Comparison of ENCODE assay signal across 17 cellular contexts in the genomic region with DNA sequence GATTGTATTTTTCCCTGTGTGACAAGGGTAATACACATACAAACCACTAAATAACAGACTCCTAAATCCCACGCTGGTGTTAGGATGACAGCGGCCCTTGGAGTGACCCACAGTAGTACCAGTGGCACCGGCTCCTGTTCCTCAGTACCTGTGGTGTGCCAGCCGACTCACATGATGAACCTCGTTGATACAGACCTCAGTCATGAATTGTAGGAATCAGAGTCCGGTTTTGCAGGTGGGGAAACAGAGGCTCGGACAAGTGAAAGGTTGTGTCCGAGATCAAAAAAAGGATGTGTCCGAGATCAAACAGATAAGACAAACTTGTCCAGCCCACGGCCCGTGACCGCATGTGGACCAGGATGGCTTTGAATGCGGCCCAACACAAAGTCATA.
DNase-seq lines count a peak whose midpoint lies in the region; ATAC-seq and TF ChIP-seq lines count a peak whose summit lies in the region.
"Had no signal": no experiment of that assay in that cellular context is flagged by ENCODE, and none has a peak within 500 bp of the region (broad histone marks: within the 10 kb centered on the region; RNA-seq: fewer than 3 reads in every experiment).

No MANE protein-coding gene starts in this region.

- H3K4me3 ChIP-seq in Peyer's patch, result no peak overlapping the region
- H3K4me3 ChIP-seq in lung, result no peak overlapping the region
- H3K4me3 ChIP-seq in stomach, result no peak overlapping the region

- H3K4me1 ChIP-seq in Peyer's patch, result no peaks in the 10 kb centered on the region
- H3K4me1 ChIP-seq in lung (ENCODE audit: control insufficient read depth in 2 of 2, insufficient read depth in 2 of 2, low read length in 2 of 2), result peaks cover 3 to 8% of the 10 kb centered on the region in 2 donors
- H3K4me1 ChIP-seq in stomach, result peaks cover 0 to 14% (median 10%) of the 10 kb centered on the region in 4 donors
- H3K4me1 ChIP-seq: Caco-2 had no signal

- intact Hi-C loops in stomach (cut with DNase I; ENCODE audit: low total_unique reads), result no loop called here

- H3K27ac ChIP-seq in Peyer's patch (no peak overlapping the region), lung (ENCODE audit: low read depth in 1 of 2, low read length in 1 of 2) (no peak overlapping the region), stomach (no peak overlapping the region)
- H3K27ac ChIP-seq: C4-2B had no signal

- 87 to 90% methylated on average over 13 of the region's 13 CpGs for WGBS in lung, 2 donors
- WGBS in stomach, 5 donors, result 84 to 94% (median 89%) methylated on average over 13 of the region's 13 CpGs

- H3K4me3 Mint-ChIP-seq in activated CD4-positive, alpha-beta T cell treated with anti-CD3 and anti-CD28 coated beads, Interleukin-2, amount 10 ng/mL, durations not matched to agents 7 days and 5 days, result no peak overlapping the region

- TF ChIP-seq POLR2A in Peyer's patch (IDR thresholded peaks at IDR 0.05) (no peak), stomach (IDR thresholded peaks at IDR 0.05) (no peak), GM18505 (IDR thresholded peaks at IDR 0.05; ENCODE audit: borderline replicate concordance, extremely low read depth, insufficient read depth, insufficient read length) (no peak)

- no peaks in the 10 kb centered on the region for H3K4me1 Mint-ChIP-seq in activated CD4-positive, alpha-beta T cell treated with anti-CD3 and anti-CD28 coated beads, Interleukin-2, amount 10 ng/mL, durations not matched to agents 7 days and 5 days

- no peaks in the 10 kb centered on the region for H3K9me3 ChIP-seq in Peyer's patch
- H3K9me3 ChIP-seq in lung (ENCODE audit: control insufficient read depth in 2 of 2, insufficient read depth in 1 of 2, low read length in 1 of 2), result no peaks in the 10 kb centered on the region
- no peaks in the 10 kb centered on the region for H3K9me3 ChIP-seq in stomach
- H3K9me3 ChIP-seq: Caco-2 had no signal

- H3K36me3 ChIP-seq in Peyer's patch, result no peaks in the 10 kb centered on the region
- H3K36me3 ChIP-seq in lung (ENCODE audit: control insufficient read depth in 2 of 2, insufficient read depth in 2 of 2, low read length in 2 of 2), result no peaks in the 10 kb centered on the region
- peaks cover 4 to 50% (median 47%) of the 10 kb centered on the region in 4 donors for H3K36me3 ChIP-seq in stomach

- peak; percentile 3 for DNase-seq in activated CD4-positive, alpha-beta T cell treated with anti-CD3 and anti-CD28 coated beads, Interleukin-2, amount 10 ng/mL, durations not matched to agents 7 days and 5 days
- no peak for DNase-seq in activated CD4-positive, alpha-beta T cell treated with anti-CD3 and anti-CD28 coated beads, Interleukin-2, amount 50 U/mL, for 48 hours
- DNase-seq in Peyer's patch (peak in 2 of 3 donors; percentile 10 to 27), lung (ENCODE audit: low spot score) (peak; percentile 25), stomach (peak; percentile 9)
- DNase-seq: DMS53, HCEC 1CT, NCI-H1417, NCI-H2029, NCI-H2171 treated with DMSO at 0.1 percent for 48 hours, NCI-H510A treated with DMSO at 0.1 percent for 48 hours had no signal

- H3K27me3 Mint-ChIP-seq in activated CD4-positive, alpha-beta T cell treated with anti-CD3 and anti-CD28 coated beads, Interleukin-2, amount 10 ng/mL, durations not matched to agents 7 days and 5 days, result no peaks in the 10 kb centered on the region

- no peaks in the 10 kb centered on the region for H3K36me3 Mint-ChIP-seq in activated CD4-positive, alpha-beta T cell treated with anti-CD3 and anti-CD28 coated beads, Interleukin-2, amount 10 ng/mL, durations not matched to agents 7 days and 5 days (ENCODE audit: low read depth)

- H3K27ac Mint-ChIP-seq in activated CD4-positive, alpha-beta T cell treated with anti-CD3 and anti-CD28 coated beads, Interleukin-2, amount 10 ng/mL, durations not matched to agents 7 days and 5 days, result no peak overlapping the region

- H3K27me3 ChIP-seq in Peyer's patch, result no peaks in the 10 kb centered on the region
- no peaks in the 10 kb centered on the region for H3K27me3 ChIP-seq in lung (ENCODE audit: control insufficient read depth, insufficient read depth)
- H3K27me3 ChIP-seq in stomach, result no peaks in the 10 kb centered on the region

- H3K9me3 Mint-ChIP-seq in activated CD4-positive, alpha-beta T cell treated with anti-CD3 and anti-CD28 coated beads, Interleukin-2, amount 10 ng/mL, durations not matched to agents 7 days and 5 days, result no peaks in the 10 kb centered on the region

- POLR2A ChIA-PET in activated CD4-positive, alpha-beta T cell treated with anti-CD3 and anti-CD28 coated beads, Interleukin-2, amount 10 ng/mL, durations not matched to agents 7 days and 5 days (lab: Charles Lee), result no interaction called here

- CTCF ChIA-PET in activated CD4-positive, alpha-beta T cell treated with anti-CD3 and anti-CD28 coated beads, Interleukin-2, amount 10 ng/mL, durations not matched to agents 7 days and 5 days (lab: Charles Lee), result no interaction called here

- no peak for ATAC-seq in lung (ENCODE audit: insufficient read depth, low FRiP score)
- no peak for ATAC-seq in GM18505 (IDR thresholded peaks at IDR 0.05; ENCODE audit: unreplicated experiment)
- no peak for ATAC-seq in HG03342 (IDR thresholded peaks at IDR 0.05; ENCODE audit: unreplicated experiment)
- ATAC-seq in HG03039 (IDR thresholded peaks at IDR 0.05; ENCODE audit: unreplicated experiment), result no peak
- ATAC-seq: Panc1 had no signal

- no peak for TF ChIP-seq EP300 in stomach (IDR thresholded peaks at IDR 0.05)

- TF ChIP-seq CTCF in Peyer's patch (IDR thresholded peaks at IDR 0.05) (no peak), lung (IDR thresholded peaks at IDR 0.05; ENCODE audit: control extremely low read depth, extremely low read depth) (no peak), stomach (IDR thresholded peaks at IDR 0.05) (no peak)

Comparison
In these comparisons a context has a peak if more than half of its experiments do, and no peak if none do; other contexts are left out.
1. DNase-seq: peak in activated CD4-positive, alpha-beta T cell treated with anti-CD3 and anti-CD28 coated beads, Interleukin-2, amount 10 ng/mL, durations not matched to agents 7 days and 5 days (single experiment), Peyer's patch (2 of 3), lung (single experiment) and stomach (single experiment); none in activated CD4-positive, alpha-beta T cell treated with anti-CD3 and anti-CD28 coated beads, Interleukin-2, amount 50 U/mL, for 48 hours (0 of 2).